Comparison of ENCODE assay signal across 16 cellular contexts in the genomic region with DNA sequence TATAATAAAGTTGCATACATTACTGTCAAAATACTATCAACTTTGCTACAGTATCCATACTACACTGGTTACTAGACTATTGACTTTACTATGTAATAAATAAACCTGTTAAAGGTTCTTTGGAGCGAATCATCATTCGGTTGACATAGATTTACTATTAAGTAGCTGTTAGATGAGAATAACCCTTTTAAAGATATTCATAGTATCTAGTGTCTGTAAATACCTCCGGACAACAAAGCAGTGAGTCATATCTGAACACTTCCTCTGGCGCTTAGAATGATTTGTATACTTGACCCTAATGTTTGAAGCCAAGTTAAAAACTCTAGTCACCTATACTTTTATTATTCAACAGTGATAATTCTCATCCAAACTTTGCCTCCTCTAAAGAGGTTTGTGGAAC.
DNase-seq lines count a peak whose midpoint lies in the region; ATAC-seq, FAIRE-seq and TF ChIP-seq lines count a peak whose summit lies in the region.
"Had no signal": no experiment of that assay in that cellular context is flagged by ENCODE, and none has a peak within 500 bp of the region (broad histone marks: within the 10 kb centered on the region; RNA-seq: fewer than 3 reads in every experiment).

No MANE protein-coding gene starts in this region.

- no peaks in the 10 kb centered on the region for H3K36me3 Mint-ChIP-seq in stimulated activated naive B cell treated with anti-CD40 and anti-IgM and Interleukin-4, amounts not matched to agents 10 μg/mL and 1 μg/mL and 100 μg/mL, for 72 hours
- H3K36me3 Mint-ChIP-seq: IgD-negative memory B cell, type B pancreatic cell had no signal

- H3K27me3 Mint-ChIP-seq in stimulated activated naive B cell treated with anti-CD40 and anti-IgM and Interleukin-4, amounts not matched to agents 10 μg/mL and 1 μg/mL and 100 μg/mL, for 72 hours = no peaks in the 10 kb centered on the region
- H3K27me3 Mint-ChIP-seq: IgD-negative memory B cell, type B pancreatic cell had no signal

- no peaks in the 10 kb centered on the region for H3K36me3 ChIP-seq in bronchial epithelial cell (ENCODE audit: control insufficient read depth, insufficient read depth, low read length)
- H3K36me3 ChIP-seq: cardiac muscle cell had no signal

- no peaks in the 10 kb centered on the region for H3K4me1 Mint-ChIP-seq in stimulated activated naive B cell treated with anti-CD40 and anti-IgM and Interleukin-4, amounts not matched to agents 10 μg/mL and 1 μg/mL and 100 μg/mL, for 72 hours
- H3K4me1 Mint-ChIP-seq: IgD-negative memory B cell had no signal

- H3K27me3 ChIP-seq in bronchial epithelial cell (ENCODE audit: control insufficient read depth, insufficient read depth, low read length) = no peaks in the 10 kb centered on the region
- H3K27me3 ChIP-seq: cardiac muscle cell had no signal

- no peak overlapping the region for H3K4me3 ChIP-seq in bronchial epithelial cell (ENCODE audit: low read depth, low read length)
- H3K4me3 ChIP-seq: cardiac muscle cell, lung had no signal

- no peaks in the 10 kb centered on the region for H3K9me3 Mint-ChIP-seq in stimulated activated naive B cell treated with anti-CD40 and anti-IgM and Interleukin-4, amounts not matched to agents 10 μg/mL and 1 μg/mL and 100 μg/mL, for 72 hours
- H3K9me3 Mint-ChIP-seq: IgD-negative memory B cell, type B pancreatic cell had no signal

- peak; percentile 37 for DNase-seq in A172 (ENCODE audit: low spot score)
- peak; percentile 72 for DNase-seq in bronchial epithelial cell (ENCODE audit: low read depth)
- DNase-seq in NCI-H1417 (lab: John Stamatoyannopoulos, UW) = no peak
- DNase-seq in G401 (ENCODE audit: low spot score) = no peak
- DNase-seq in stimulated activated naive B cell treated with anti-CD40 and anti-IgM and Interleukin-4, amounts not matched to agents 10 μg/mL and 1 μg/mL and 100 μg/mL, for 72 hours = no peak
- DNase-seq: activated CD4-positive, CD25-positive, alpha-beta regulatory T cell; NCI-H774 had no signal

- FAIRE-seq in bronchial epithelial cell (lab: Jason Lieb, UNC) = no peak
- FAIRE-seq: A204.1, GM12892 had no signal

- TF ChIP-seq CTCF in bronchial epithelial cell (IDR thresholded peaks at IDR 0.05; ENCODE audit: insufficient read depth, low read length, severe bottlenecking) = no peak

- H3K4me3 Mint-ChIP-seq in stimulated activated naive B cell treated with anti-CD40 and anti-IgM and Interleukin-4, amounts not matched to agents 10 μg/mL and 1 μg/mL and 100 μg/mL, for 72 hours = no peak overlapping the region
- H3K4me3 Mint-ChIP-seq: IgD-negative memory B cell, type B pancreatic cell had no signal

- ATAC-seq in GM19468 (IDR thresholded peaks at IDR 0.05; ENCODE audit: extremely low read depth, unreplicated experiment) (peak; percentile 56), HG03469 (IDR thresholded peaks at IDR 0.05; ENCODE audit: unreplicated experiment) (peak; percentile 56), HG02970 (IDR thresholded peaks at IDR 0.05; ENCODE audit: low FRiP score, unreplicated experiment) (no peak)
- no peak for ATAC-seq in stimulated activated naive B cell treated with anti-CD40 and anti-IgM and Interleukin-4, amounts not matched to agents 10 μg/mL and 1 μg/mL and 100 μg/mL, for 72 hours (replicated peaks)

- H3K27ac Mint-ChIP-seq in stimulated activated naive B cell treated with anti-CD40 and anti-IgM and Interleukin-4, amounts not matched to agents 10 μg/mL and 1 μg/mL and 100 μg/mL, for 72 hours = no peak overlapping the region
- H3K27ac Mint-ChIP-seq: IgD-negative memory B cell, type B pancreatic cell had no signal

- in situ Hi-C loops in G401 (cut with HindIII; ENCODE audit: low sequenced_read_pairs) = no loop called here

Comparison
In these comparisons a context has a peak if more than half of its experiments do, and no peak if none do; other contexts are left out.
1. DNase-seq: peak in A172 (single experiment) and bronchial epithelial cell (single experiment); none in NCI-H1417 (0 of 3), G401 (single experiment) and stimulated activated naive B cell treated with anti-CD40 and anti-IgM and Interleukin-4, amounts not matched to agents 10 μg/mL and 1 μg/mL and 100 μg/mL, for 72 hours (single experiment).
2. ATAC-seq: peak in GM19468 (single experiment) and HG03469 (single experiment); none in HG02970 (single experiment) and stimulated activated naive B cell treated with anti-CD40 and anti-IgM and Interleukin-4, amounts not matched to agents 10 μg/mL and 1 μg/mL and 100 μg/mL, for 72 hours (0 of 2).